ENCODE assay signal across 8 cellular contexts in genomic region chr2:84882415-84882738, GRCh38. TPM values are rescaled to one million over a fixed set of nuclear protein-coding genes. Genes with fewer than 3 reads are reported as not detected.
A peak's percentile ranks its signal among the peaks of the same experiment; 100 is the strongest.
DNase-seq lines count a peak whose midpoint lies in the region; ATAC-seq and TF ChIP-seq lines count a peak whose summit lies in the region.

No MANE protein-coding gene starts in this region.

- intact Hi-C loops in A673 (cut with micrococcal nuclease; ENCODE audit: unreplicated experiment): loop anchor here (1.0 to 5.0 kb wide), 2 partner anchors 45 to 390 kb away; no protein-coding TSS in a partner anchor
- intact Hi-C loops in activated T-helper 1 cell treated with anti-CD3 and anti-CD28 coated beads, Interleukin-12 subunit alpha, Interleukin-12 subunit beta, Interleukin-2, Interleukin-4 antibody, amounts not matched to agents 30 ng/mL and 10 ng/mL and 1 ng/mL, durations not matched to agents 14 hours and 24 hours and 36 hours (cut with micrococcal nuclease): loop anchor here (1.0 kb wide), 5 partner anchors 23 to 387 kb away; partner anchors contain the start of genes DNAH6 and TMSB10

- peaks cover 59% of the 10 kb centered on the region for H3K27me3 ChIP-seq in A673 (replicated peaks; ENCODE audit: insufficient read depth, low read depth, low read length, poor library complexity)

- peak overlapping the region; percentile 97 for H3K4me3 Mint-ChIP-seq in activated T-helper 1 cell treated with anti-CD3 and anti-CD28 coated beads, Interleukin-12 subunit alpha, Interleukin-12 subunit beta, Interleukin-2, Interleukin-4 antibody, amounts not matched to agents 30 ng/mL and 10 ng/mL and 1 ng/mL, durations not matched to agents 14 hours and 24 hours and 36 hours
- peak overlapping the region; percentile 97 for H3K4me3 Mint-ChIP-seq in memory B cell

- H3K4me1 ChIP-seq in A673 (ENCODE audit: insufficient read depth, low read length, poor library complexity, severe bottlenecking): peaks cover 18% of the 10 kb centered on the region

- no peak overlapping the region for H3K27ac ChIP-seq in A673 (ENCODE audit: low read depth, low read length, poor library complexity, severe bottlenecking)

- H3K36me3 ChIP-seq in A673 (ENCODE audit: insufficient read depth, low read length, poor library complexity, severe bottlenecking): no peaks in the 10 kb centered on the region

- no peaks in the 10 kb centered on the region for H3K9me3 ChIP-seq in A673 (ENCODE audit: low read depth, low read length, poor library complexity, severe bottlenecking)

- H3K4me1 Mint-ChIP-seq in activated T-helper 1 cell treated with anti-CD3 and anti-CD28 coated beads, Interleukin-12 subunit alpha, Interleukin-12 subunit beta, Interleukin-2, Interleukin-4 antibody, amounts not matched to agents 30 ng/mL and 10 ng/mL and 1 ng/mL, durations not matched to agents 14 hours and 24 hours and 36 hours (ENCODE audit: low read depth): peaks cover 71% of the 10 kb centered on the region
- peaks cover 22% of the 10 kb centered on the region for H3K4me1 Mint-ChIP-seq in memory B cell

- no peaks in the 10 kb centered on the region for H3K27me3 Mint-ChIP-seq in activated T-helper 1 cell treated with anti-CD3 and anti-CD28 coated beads, Interleukin-12 subunit alpha, Interleukin-12 subunit beta, Interleukin-2, Interleukin-4 antibody, amounts not matched to agents 30 ng/mL and 10 ng/mL and 1 ng/mL, durations not matched to agents 14 hours and 24 hours and 36 hours (ENCODE audit: insufficient read depth)
- no peaks in the 10 kb centered on the region for H3K27me3 Mint-ChIP-seq in memory B cell

- CTCF ChIA-PET in A673 (lab: Charles Lee): interaction anchor here (0.6 to 1.0 kb wide), 7 partner anchors 23 to 391 kb away, joined by 3 to 5 read pairs (median 4); partner anchors contain the start of gene TMSB10

- DNase-seq in A673 (ENCODE audit: low spot score) (no peak), memory B cell (ENCODE audit: low spot score in 2 of 2) (no peak), NCI-H524 treated with DMSO at 0.1 percent for 48 hours (lab: John Stamatoyannopoulos, UW) (no peak), A172 (ENCODE audit: low spot score) (no peak), activated gamma-delta T cell treated with Interleukin-2 at 50 U/mL for 16 hours (no peak)
- DNase-seq in activated T-helper 1 cell treated with anti-CD3 and anti-CD28 coated beads, Interleukin-12 subunit alpha, Interleukin-12 subunit beta, Interleukin-2, Interleukin-4 antibody, amounts not matched to agents 30 ng/mL and 10 ng/mL and 1 ng/mL, durations not matched to agents 14 hours and 24 hours and 36 hours (ENCODE audit: low spot score): no peak

- ATAC-seq in GM19395 (IDR thresholded peaks at IDR 0.05; ENCODE audit: unreplicated experiment): peak; percentile 2
- ATAC-seq in memory B cell (ENCODE audit: low read depth): no peak
- ATAC-seq in GM21367 (IDR thresholded peaks at IDR 0.05; ENCODE audit: unreplicated experiment): no peak

- no peaks in the 10 kb centered on the region for H3K9me3 Mint-ChIP-seq in activated T-helper 1 cell treated with anti-CD3 and anti-CD28 coated beads, Interleukin-12 subunit alpha, Interleukin-12 subunit beta, Interleukin-2, Interleukin-4 antibody, amounts not matched to agents 30 ng/mL and 10 ng/mL and 1 ng/mL, durations not matched to agents 14 hours and 24 hours and 36 hours
- no peaks in the 10 kb centered on the region for H3K9me3 Mint-ChIP-seq in memory B cell

- TF ChIP-seq CTCF in A673 (conservative IDR thresholded peaks at IDR 0.05; ENCODE audit: low read depth, low read length): peak; percentile 31; the same call in 1 of the 2 replicates

- peak overlapping the region; percentile 99 for H3K27ac Mint-ChIP-seq in activated T-helper 1 cell treated with anti-CD3 and anti-CD28 coated beads, Interleukin-12 subunit alpha, Interleukin-12 subunit beta, Interleukin-2, Interleukin-4 antibody, amounts not matched to agents 30 ng/mL and 10 ng/mL and 1 ng/mL, durations not matched to agents 14 hours and 24 hours and 36 hours
- peak overlapping the region; percentile 65 for H3K27ac Mint-ChIP-seq in memory B cell

- POLR2A ChIA-PET in A673 (lab: Charles Lee; ENCODE audit: low non-redundant PET): interaction anchor here (0.7 kb wide), 1 partner anchor 87 kb away, joined by 7 read pairs; no protein-coding TSS in a partner anchor

- H3K4me3 ChIP-seq in A673 (ENCODE audit: low read depth, low read length, poor library complexity, severe bottlenecking): peak overlapping the region; percentile 39

- no TSS peak for BruUV-seq in A673 (replicated peaks; lab: Mats Ljungman, UMichigan)

- H3K36me3 Mint-ChIP-seq in activated T-helper 1 cell treated with anti-CD3 and anti-CD28 coated beads, Interleukin-12 subunit alpha, Interleukin-12 subunit beta, Interleukin-2, Interleukin-4 antibody, amounts not matched to agents 30 ng/mL and 10 ng/mL and 1 ng/mL, durations not matched to agents 14 hours and 24 hours and 36 hours (ENCODE audit: low read depth): peaks cover 6% of the 10 kb centered on the region
- H3K36me3 Mint-ChIP-seq in memory B cell: no peaks in the 10 kb centered on the region

RNA-seq across cellular contexts. Expression of gene TRABD2A, which starts 1.5 kb away (rescaled TPM):
- 0.46 and 0.67 TPM in 2 replicates for total RNA-seq in A673 (2021)
- total RNA-seq in activated T-helper 1 cell treated with anti-CD3 and anti-CD28 coated beads, Interleukin-12 subunit alpha, Interleukin-12 subunit beta, Interleukin-2, Interleukin-4 antibody, amounts not matched to agents 30 ng/mL and 10 ng/mL and 1 ng/mL, durations not matched to agents 14 hours and 24 hours and 36 hours: 62.1 and 62.2 TPM in 2 replicates
- 10.6 and 12.6 TPM in 2 replicates for total RNA-seq in A172 (2014; rRNA removed; shearing (Covaris generic))

RNA-seq across cellular contexts. Expression of gene TMSB10, which starts 23.1 kb away (rescaled TPM):
- 2,146 and 2,488 TPM in 2 replicates for total RNA-seq in A673 (2021)
- total RNA-seq in activated T-helper 1 cell treated with anti-CD3 and anti-CD28 coated beads, Interleukin-12 subunit alpha, Interleukin-12 subunit beta, Interleukin-2, Interleukin-4 antibody, amounts not matched to agents 30 ng/mL and 10 ng/mL and 1 ng/mL, durations not matched to agents 14 hours and 24 hours and 36 hours: 2,415 and 2,510 TPM in 2 replicates
- 8,628 and 10,596 TPM in 2 replicates for total RNA-seq in A172 (2014; rRNA removed; shearing (Covaris generic))
